In genomic region chr14:73758392-73759182, GRCh38 we compare ENCODE assay signal across 8 cellular contexts. TPM values are rescaled to one million over a fixed set of nuclear protein-coding genes. Genes with fewer than 3 reads are reported as not detected.
DNase-seq lines count a peak whose midpoint lies in the region; ATAC-seq and TF ChIP-seq lines count a peak whose summit lies in the region.

No MANE protein-coding gene starts in this region.

- H2AFZ ChIP-seq in Karpas-422 (ENCODE audit: low read length), result no peak overlapping the region

- peak in 2 of 4 donors; percentile 29 to 62 for TF ChIP-seq POLR2A in upper lobe of left lung (IDR thresholded peaks at IDR 0.05)

- H3K4me3 ChIP-seq in Karpas-422 (ENCODE audit: low read length) (peak overlapping the region; percentile 82), upper lobe of left lung (peak overlapping the region; percentile 29 to 89 (median 70))

- H4K20me1 ChIP-seq in Karpas-422 (ENCODE audit: insufficient read depth, low read depth, low read length), result peaks cover 42% of the 10 kb centered on the region

- 1 to 5% methylated on average over 6 to 15 of the region's 49 CpGs for WGBS in upper lobe of left lung, 2 donors

- H3K27me3 ChIP-seq in Karpas-422 (ENCODE audit: low read length) (no peaks in the 10 kb centered on the region), foreskin keratinocyte (no peaks in the 10 kb centered on the region), upper lobe of left lung (no peaks in the 10 kb centered on the region)

- ATAC-seq in foreskin keratinocyte, result peak; percentile 14
- peak in 1 of 2 donors; percentile 1 for ATAC-seq in upper lobe of left lung (ENCODE audit: low FRiP score in 2 of 2)
- no peak for ATAC-seq in GM18870 (IDR thresholded peaks at IDR 0.05; ENCODE audit: unreplicated experiment)

- H3K9me3 ChIP-seq in Karpas-422 (ENCODE audit: low read length) (no peaks in the 10 kb centered on the region), upper lobe of left lung (no peaks in the 10 kb centered on the region)

- TF ChIP-seq EP300 in upper lobe of left lung (IDR thresholded peaks at IDR 0.05), result no peak

- H3K4me2 ChIP-seq in Karpas-422 (ENCODE audit: low read depth, low read length, poor library complexity, severe bottlenecking), result peak overlapping the region; percentile 95

- peak overlapping the region; percentile 89 for H3K27ac ChIP-seq in Karpas-422 (ENCODE audit: low read length)
- peak overlapping the region; percentile 61 for H3K27ac ChIP-seq in foreskin keratinocyte
- H3K27ac ChIP-seq in upper lobe of left lung, result peak overlapping the region; percentile 95 to 98 (median 96)

- H3K4me1 ChIP-seq in Karpas-422 (ENCODE audit: low read length), result peaks cover 89% of the 10 kb centered on the region
- H3K4me1 ChIP-seq in foreskin keratinocyte, result peaks cover 41% of the 10 kb centered on the region
- peaks cover 84 to 90% (median 85%) of the 10 kb centered on the region in 4 donors for H3K4me1 ChIP-seq in upper lobe of left lung

- no peaks in the 10 kb centered on the region for H3K9me2 ChIP-seq in Karpas-422 (replicated peaks; ENCODE audit: insufficient read depth, low read length)

- peaks cover 94% of the 10 kb centered on the region for H3K79me2 ChIP-seq in Karpas-422 (ENCODE audit: low read length)

- DNase-seq in DMS79 treated with DMSO at 0.1 percent for 48 hours (lab: John Stamatoyannopoulos, UW) (peak; percentile 78), Karpas-422 (peak; percentile 97), SHP77 treated with DMSO at 0.1 percent for 48 hours (lab: John Stamatoyannopoulos, UW) (peak; percentile 44), foreskin keratinocyte (peak in 1 of 2 donors; percentile 81), nucleus accumbens (lab: John Stamatoyannopoulos, UW) (peak in 45 of 56 donors; percentile 19 to 74 (median 49)), upper lobe of left lung (peak; percentile 86 to 91)
- peak; percentile 91 for DNase-seq in activated effector memory CD4-positive, alpha-beta T cell treated with anti-CD3 and anti-CD28 coated beads, Interleukin-2, amount 50 U/mL, for 16 hours

- H3K36me3 ChIP-seq in Karpas-422 (ENCODE audit: insufficient read depth, low read length), result no peaks in the 10 kb centered on the region
- no peaks in the 10 kb centered on the region for H3K36me3 ChIP-seq in upper lobe of left lung

- H3K9ac ChIP-seq in Karpas-422 (ENCODE audit: low read length), result peak overlapping the region; percentile 93

- TF ChIP-seq CTCF in foreskin keratinocyte (conservative IDR thresholded peaks at IDR 0.05) (peak; percentile 81), upper lobe of left lung (IDR thresholded peaks at IDR 0.05) (peak in 5 of 6 experiments; percentile 46 to 68 (median 55))

RNA-seq across cellular contexts. Expression of gene PNMA1, which starts 44.4 kb away (rescaled TPM):
- total RNA-seq in Karpas-422 (2014; rRNA removed; shearing (Covaris generic); ENCODE audit: low replicate concordance), result 7.4 and 7.7 TPM in 2 replicates
- total RNA-seq in foreskin keratinocyte, result 12.2 and 13.6 TPM in 2 replicates
- polyA plus RNA-seq in foreskin keratinocyte, result 9.6 TPM in 2 replicates
- 10 to 100 TPM in 5 of 6 donors, 1 to 10 TPM in 1; 9.9 to 28.9 (median 15.2) TPM for total RNA-seq in upper lobe of left lung
